In the genomic region with DNA sequence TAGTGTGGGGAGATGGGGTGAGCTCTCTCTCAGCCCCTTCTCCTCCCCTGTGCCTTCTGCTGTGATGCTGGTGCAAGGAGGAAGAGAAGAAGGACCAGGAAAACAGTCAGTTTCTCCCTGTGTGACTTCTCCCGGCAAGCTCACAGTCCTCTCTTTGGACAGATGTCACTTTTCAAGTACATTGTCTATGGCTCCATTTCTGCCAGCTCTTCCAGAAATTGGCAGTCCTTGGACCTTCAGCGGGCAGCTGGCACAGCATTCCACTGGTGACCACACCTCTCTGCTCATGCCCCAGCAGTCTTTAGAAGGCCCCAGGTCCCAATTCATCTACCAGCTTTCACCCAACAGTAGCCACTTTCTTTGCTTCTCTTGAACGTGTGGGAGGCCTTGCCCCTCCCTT, we compare ENCODE assay signal across 1 cellular context.
TF ChIP-seq lines count a peak whose summit lies in the region.

No MANE protein-coding gene starts in this region.

TF ChIP-seq in GM23338, 12 proteins besides CTCF, POLR2A, EP300 and RAD21 (continued from another document):
- TF ChIP-seq, protein P1, sequence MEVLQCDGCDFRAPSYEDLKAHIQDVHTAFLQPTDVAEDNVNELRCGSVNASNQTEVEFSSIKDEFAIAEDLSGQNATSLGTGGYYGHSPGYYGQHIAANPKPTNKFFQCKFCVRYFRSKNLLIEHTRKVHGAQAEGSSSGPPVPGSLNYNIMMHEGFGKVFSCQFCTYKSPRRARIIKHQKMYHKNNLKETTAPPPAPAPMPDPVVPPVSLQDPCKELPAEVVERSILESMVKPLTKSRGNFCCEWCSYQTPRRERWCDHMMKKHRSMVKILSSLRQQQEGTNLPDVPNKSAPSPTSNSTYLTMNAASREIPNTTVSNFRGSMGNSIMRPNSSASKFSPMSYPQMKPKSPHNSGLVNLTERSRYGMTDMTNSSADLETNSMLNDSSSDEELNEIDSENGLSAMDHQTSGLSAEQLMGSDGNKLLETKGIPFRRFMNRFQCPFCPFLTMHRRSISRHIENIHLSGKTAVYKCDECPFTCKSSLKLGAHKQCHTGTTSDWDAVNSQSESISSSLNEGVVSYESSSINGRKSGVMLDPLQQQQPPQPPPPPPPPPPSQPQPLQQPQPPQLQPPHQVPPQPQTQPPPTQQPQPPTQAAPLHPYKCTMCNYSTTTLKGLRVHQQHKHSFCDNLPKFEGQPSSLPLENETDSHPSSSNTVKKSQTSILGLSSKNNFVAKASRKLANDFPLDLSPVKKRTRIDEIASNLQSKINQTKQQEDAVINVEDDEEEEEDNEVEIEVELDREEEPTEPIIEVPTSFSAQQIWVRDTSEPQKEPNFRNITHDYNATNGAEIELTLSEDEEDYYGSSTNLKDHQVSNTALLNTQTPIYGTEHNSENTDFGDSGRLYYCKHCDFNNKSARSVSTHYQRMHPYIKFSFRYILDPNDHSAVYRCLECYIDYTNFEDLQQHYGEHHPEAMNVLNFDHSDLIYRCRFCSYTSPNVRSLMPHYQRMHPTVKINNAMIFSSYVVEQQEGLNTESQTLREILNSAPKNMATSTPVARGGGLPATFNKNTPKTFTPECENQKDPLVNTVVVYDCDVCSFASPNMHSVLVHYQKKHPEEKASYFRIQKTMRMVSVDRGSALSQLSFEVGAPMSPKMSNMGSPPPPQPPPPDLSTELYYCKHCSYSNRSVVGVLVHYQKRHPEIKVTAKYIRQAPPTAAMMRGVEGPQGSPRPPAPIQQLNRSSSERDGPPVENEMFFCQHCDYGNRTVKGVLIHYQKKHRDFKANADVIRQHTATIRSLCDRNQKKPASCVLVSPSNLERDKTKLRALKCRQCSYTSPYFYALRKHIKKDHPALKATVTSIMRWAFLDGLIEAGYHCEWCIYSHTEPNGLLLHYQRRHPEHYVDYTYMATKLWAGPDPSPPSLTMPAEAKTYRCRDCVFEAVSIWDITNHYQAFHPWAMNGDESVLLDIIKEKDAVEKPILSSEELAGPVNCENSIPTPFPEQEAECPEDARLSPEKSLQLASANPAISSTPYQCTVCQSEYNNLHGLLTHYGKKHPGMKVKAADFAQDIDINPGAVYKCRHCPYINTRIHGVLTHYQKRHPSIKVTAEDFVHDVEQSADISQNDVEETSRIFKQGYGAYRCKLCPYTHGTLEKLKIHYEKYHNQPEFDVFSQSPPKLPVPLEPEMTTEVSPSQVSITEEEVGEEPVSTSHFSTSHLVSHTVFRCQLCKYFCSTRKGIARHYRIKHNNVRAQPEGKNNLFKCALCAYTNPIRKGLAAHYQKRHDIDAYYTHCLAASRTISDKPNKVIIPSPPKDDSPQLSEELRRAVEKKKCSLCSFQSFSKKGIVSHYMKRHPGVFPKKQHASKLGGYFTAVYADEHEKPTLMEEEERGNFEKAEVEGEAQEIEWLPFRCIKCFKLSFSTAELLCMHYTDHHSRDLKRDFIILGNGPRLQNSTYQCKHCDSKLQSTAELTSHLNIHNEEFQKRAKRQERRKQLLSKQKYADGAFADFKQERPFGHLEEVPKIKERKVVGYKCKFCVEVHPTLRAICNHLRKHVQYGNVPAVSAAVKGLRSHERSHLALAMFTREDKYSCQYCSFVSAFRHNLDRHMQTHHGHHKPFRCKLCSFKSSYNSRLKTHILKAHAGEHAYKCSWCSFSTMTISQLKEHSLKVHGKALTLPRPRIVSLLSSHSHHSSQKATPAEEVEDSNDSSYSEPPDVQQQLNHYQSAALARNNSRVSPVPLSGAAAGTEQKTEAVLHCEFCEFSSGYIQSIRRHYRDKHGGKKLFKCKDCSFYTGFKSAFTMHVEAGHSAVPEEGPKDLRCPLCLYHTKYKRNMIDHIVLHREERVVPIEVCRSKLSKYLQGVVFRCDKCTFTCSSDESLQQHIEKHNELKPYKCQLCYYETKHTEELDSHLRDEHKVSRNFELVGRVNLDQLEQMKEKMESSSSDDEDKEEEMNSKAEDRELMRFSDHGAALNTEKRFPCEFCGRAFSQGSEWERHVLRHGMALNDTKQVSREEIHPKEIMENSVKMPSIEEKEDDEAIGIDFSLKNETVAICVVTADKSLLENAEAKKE (CRISPR knock-in tag; IDR thresholded peaks at IDR 0.05) = no peak
- no peak for TF ChIP-seq ZNF114 (CRISPR knock-in tag; IDR thresholded peaks at IDR 0.05)
- TF ChIP-seq, protein P2, sequence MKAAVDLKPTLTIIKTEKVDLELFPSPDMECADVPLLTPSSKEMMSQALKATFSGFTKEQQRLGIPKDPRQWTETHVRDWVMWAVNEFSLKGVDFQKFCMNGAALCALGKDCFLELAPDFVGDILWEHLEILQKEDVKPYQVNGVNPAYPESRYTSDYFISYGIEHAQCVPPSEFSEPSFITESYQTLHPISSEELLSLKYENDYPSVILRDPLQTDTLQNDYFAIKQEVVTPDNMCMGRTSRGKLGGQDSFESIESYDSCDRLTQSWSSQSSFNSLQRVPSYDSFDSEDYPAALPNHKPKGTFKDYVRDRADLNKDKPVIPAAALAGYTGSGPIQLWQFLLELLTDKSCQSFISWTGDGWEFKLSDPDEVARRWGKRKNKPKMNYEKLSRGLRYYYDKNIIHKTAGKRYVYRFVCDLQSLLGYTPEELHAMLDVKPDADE (IDR thresholded peaks at IDR 0.05) = no peak
- TF ChIP-seq, protein P3, sequence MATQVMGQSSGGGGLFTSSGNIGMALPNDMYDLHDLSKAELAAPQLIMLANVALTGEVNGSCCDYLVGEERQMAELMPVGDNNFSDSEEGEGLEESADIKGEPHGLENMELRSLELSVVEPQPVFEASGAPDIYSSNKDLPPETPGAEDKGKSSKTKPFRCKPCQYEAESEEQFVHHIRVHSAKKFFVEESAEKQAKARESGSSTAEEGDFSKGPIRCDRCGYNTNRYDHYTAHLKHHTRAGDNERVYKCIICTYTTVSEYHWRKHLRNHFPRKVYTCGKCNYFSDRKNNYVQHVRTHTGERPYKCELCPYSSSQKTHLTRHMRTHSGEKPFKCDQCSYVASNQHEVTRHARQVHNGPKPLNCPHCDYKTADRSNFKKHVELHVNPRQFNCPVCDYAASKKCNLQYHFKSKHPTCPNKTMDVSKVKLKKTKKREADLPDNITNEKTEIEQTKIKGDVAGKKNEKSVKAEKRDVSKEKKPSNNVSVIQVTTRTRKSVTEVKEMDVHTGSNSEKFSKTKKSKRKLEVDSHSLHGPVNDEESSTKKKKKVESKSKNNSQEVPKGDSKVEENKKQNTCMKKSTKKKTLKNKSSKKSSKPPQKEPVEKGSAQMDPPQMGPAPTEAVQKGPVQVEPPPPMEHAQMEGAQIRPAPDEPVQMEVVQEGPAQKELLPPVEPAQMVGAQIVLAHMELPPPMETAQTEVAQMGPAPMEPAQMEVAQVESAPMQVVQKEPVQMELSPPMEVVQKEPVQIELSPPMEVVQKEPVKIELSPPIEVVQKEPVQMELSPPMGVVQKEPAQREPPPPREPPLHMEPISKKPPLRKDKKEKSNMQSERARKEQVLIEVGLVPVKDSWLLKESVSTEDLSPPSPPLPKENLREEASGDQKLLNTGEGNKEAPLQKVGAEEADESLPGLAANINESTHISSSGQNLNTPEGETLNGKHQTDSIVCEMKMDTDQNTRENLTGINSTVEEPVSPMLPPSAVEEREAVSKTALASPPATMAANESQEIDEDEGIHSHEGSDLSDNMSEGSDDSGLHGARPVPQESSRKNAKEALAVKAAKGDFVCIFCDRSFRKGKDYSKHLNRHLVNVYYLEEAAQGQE (IDR thresholded peaks at IDR 0.05; ENCODE audit: unreplicated experiment) = no peak
- TF ChIP-seq CREB1 (CRISPR knock-in tag; IDR thresholded peaks at IDR 0.05; ENCODE audit: low read depth) = no peak
- no peak for TF ChIP-seq EZH2 (IDR thresholded peaks at IDR 0.05; ENCODE audit: low read depth, unreplicated experiment)
- no peak for TF ChIP-seq EZH2phosphoT487 (IDR thresholded peaks at IDR 0.05; ENCODE audit: unreplicated experiment)
- TF ChIP-seq STAT1 (IDR thresholded peaks at IDR 0.05; ENCODE audit: unreplicated experiment) = no peak
